1 cellular context compared by ENCODE assay signal in genomic region chr6:155234687-155235543, GRCh38.
TF ChIP-seq lines count a peak whose summit lies in the region.

No MANE protein-coding gene starts in this region.

TF ChIP-seq in WTC11, 78 proteins besides CTCF, POLR2A, EP300 and RAD21 (continued from another document):
- TF ChIP-seq HMGXB4 (CRISPR knock-in tag; IDR thresholded peaks at IDR 0.05) = no peak
- no peak for TF ChIP-seq ZBTB21 (CRISPR knock-in tag; IDR thresholded peaks at IDR 0.05; ENCODE audit: borderline replicate concordance)
